In the genomic region with DNA sequence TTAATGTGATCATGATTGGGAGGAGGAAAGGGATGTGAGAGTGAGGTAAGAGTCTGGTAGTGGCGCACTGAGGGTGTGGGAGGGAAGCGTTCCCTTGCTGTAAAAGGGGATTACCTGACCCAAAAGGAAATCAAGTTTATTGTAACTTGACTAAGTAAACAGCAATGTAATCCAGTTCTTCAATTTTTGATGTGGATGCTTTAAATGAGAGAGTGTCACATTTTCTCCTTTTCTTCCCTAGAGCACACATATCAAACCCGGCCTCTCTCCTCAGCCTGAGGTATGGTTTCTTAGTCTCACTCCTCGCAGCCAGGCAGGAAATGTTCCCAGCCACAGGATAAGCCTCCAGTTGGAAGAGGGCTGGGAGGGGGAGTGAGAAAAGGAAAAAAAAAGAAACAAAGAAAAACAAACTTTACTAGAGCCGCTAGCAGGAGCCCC, we compare ENCODE assay signal across 8 cellular contexts. TPM values are rescaled to one million over a fixed set of nuclear protein-coding genes. Genes with fewer than 3 reads are reported as not detected.
A peak's percentile ranks its signal among the peaks of the same experiment; 100 is the strongest.
DNase-seq lines count a peak whose midpoint lies in the region; ATAC-seq and TF ChIP-seq lines count a peak whose summit lies in the region.

No MANE protein-coding gene starts in this region.

- TF ChIP-seq CTCF in astrocyte of the spinal cord (IDR thresholded peaks at IDR 0.05; ENCODE audit: low read depth, low read length) (no peak), testis (IDR thresholded peaks at IDR 0.05) (no peak)

- H3K9me3 ChIP-seq in testis, result no peaks in the 10 kb centered on the region

- peak overlapping the region; percentile 67 for H3K4me3 ChIP-seq in astrocyte of the spinal cord (ENCODE audit: low read depth, low read length)
- peak overlapping the region; percentile 74 for H3K4me3 ChIP-seq in testis

- peak overlapping the region; percentile 36 to 87 for H3K27ac ChIP-seq in testis

- in situ Hi-C loops in astrocyte of the spinal cord (cut with HindIII; ENCODE audit: low sequenced_read_pairs), result no loop called here

- H3K36me3 ChIP-seq in testis (ENCODE audit: low read depth, missing control alignments), result no peaks in the 10 kb centered on the region

- intact Hi-C loops in testis (cut with DNase I; ENCODE audit: low total_unique reads), result no loop called here

- no peak for DNase-seq in T-helper 1 cell
- DNase-seq in astrocyte of the spinal cord (ENCODE audit: low read depth, low spot score), result no peak
- peak; percentile 43 for DNase-seq in kidney tubule cell (ENCODE audit: low spot score)
- DNase-seq in testis, result peak; percentile 87
- DNase-seq in germinal center (ENCODE audit: low spot score), result no peak
- DNase-seq in effector CD8-positive, alpha-beta T cell (lab: John Stamatoyannopoulos, UW), result no peak

- H3K4me1 ChIP-seq in testis, result peaks cover 16% of the 10 kb centered on the region

- H3K27me3 Mint-ChIP-seq in T-helper 1 cell treated with Interleukin-12 subunit alpha and Interleukin-12 subunit beta and Interleukin-4 antibody, amounts not matched to agents 30 μg/mL and 1 μg/mL, for 36 hours (ENCODE audit: low read depth), result peaks cover 34% of the 10 kb centered on the region

- no peaks in the 10 kb centered on the region for H3K27me3 ChIP-seq in testis

- no peak overlapping the region for H3K27ac Mint-ChIP-seq in T-helper 1 cell treated with Interleukin-12 subunit alpha and Interleukin-12 subunit beta and Interleukin-4 antibody, amounts not matched to agents 30 μg/mL and 1 μg/mL, for 36 hours

- H3K4me1 Mint-ChIP-seq in T-helper 1 cell treated with Interleukin-12 subunit alpha and Interleukin-12 subunit beta and Interleukin-4 antibody, amounts not matched to agents 30 μg/mL and 1 μg/mL, for 36 hours (ENCODE audit: low read depth), result peaks cover 2% of the 10 kb centered on the region

- no peaks in the 10 kb centered on the region for H3K9me3 Mint-ChIP-seq in T-helper 1 cell treated with Interleukin-12 subunit alpha and Interleukin-12 subunit beta and Interleukin-4 antibody, amounts not matched to agents 30 μg/mL and 1 μg/mL, for 36 hours

- H3K36me3 Mint-ChIP-seq in T-helper 1 cell treated with Interleukin-12 subunit alpha and Interleukin-12 subunit beta and Interleukin-4 antibody, amounts not matched to agents 30 μg/mL and 1 μg/mL, for 36 hours (ENCODE audit: low read depth), result no peaks in the 10 kb centered on the region

- 7 to 9% methylated on average over 5 of the region's 5 CpGs for WGBS in testis, 2 donors

- H3K4me3 Mint-ChIP-seq in T-helper 1 cell treated with Interleukin-12 subunit alpha and Interleukin-12 subunit beta and Interleukin-4 antibody, amounts not matched to agents 30 μg/mL and 1 μg/mL, for 36 hours, result peak overlapping the region; percentile 76

- TF ChIP-seq POLR2A in testis (IDR thresholded peaks at IDR 0.05), result no peak

- no peak for ATAC-seq in HG03457 (IDR thresholded peaks at IDR 0.05; ENCODE audit: unreplicated experiment)

RNA-seq across cellular contexts. Expression of gene ARHGAP28, which starts 0.7 kb away (rescaled TPM):
- total RNA-seq in testis, result 10 to 100 TPM; 45.5 to 76.8 TPM
- 161 TPM for polyA plus RNA-seq in testis (ENCODE audit: insufficient read depth, low read depth, low replicate concordance)

Comparison
In these comparisons a context has a peak if more than half of its experiments do, and no peak if none do; other contexts are left out.
1. DNase-seq: peak in kidney tubule cell (single experiment) and testis (single experiment); none in T-helper 1 cell (0 of 5), astrocyte of the spinal cord (single experiment), germinal center (single experiment) and effector CD8-positive, alpha-beta T cell (single experiment).